ENCODE assay signal across 22 cellular contexts in genomic region chr16:74271879-74272278, GRCh38.
"Had no signal": no experiment of that assay in that cellular context is flagged by ENCODE, and none has a peak within 500 bp of the region (broad histone marks: within the 10 kb centered on the region; RNA-seq: fewer than 3 reads in every experiment).

No MANE protein-coding gene starts in this region.

- H3K4me3 ChIP-seq: esophagus muscularis mucosa, left lung, spleen, testis, upper lobe of left lung had no signal

- H3K36me3 Mint-ChIP-seq: activated naive CD4-positive, alpha-beta T cell treated with anti-CD3 and anti-CD28 coated beads, Interleukin-2, amount 10 ng/mL, durations not matched to agents 7 days and 5 days had no signal

- DNase-seq: activated CD4-positive, alpha-beta memory T cell treated with anti-CD3 and anti-CD28 coated beads, Interleukin-2, amount 10 ng/mL, durations not matched to agents 7 days and 5 days; activated CD4-positive, alpha-beta T cell treated with anti-CD3 and anti-CD28 coated beads for 48 hours; activated CD4-positive, CD25-positive, alpha-beta regulatory T cell; activated effector memory CD4-positive, alpha-beta T cell treated with Interleukin-2 at 50 U/mL for 16 hours; activated naive CD4-positive, alpha-beta T cell treated with anti-CD3 and anti-CD28 coated beads, Interleukin-2, amount 10 ng/mL, durations not matched to agents 7 days and 5 days; activated naive CD8-positive, alpha-beta T cell treated with anti-CD3 and anti-CD28 coated beads, Interleukin-2, amount 50 U/mL, for 24 hours; activated T-cell treated with anti-CD3 and anti-CD28 coated beads, Interleukin-2, amount 50 U/mL, for 1 hour; aorta; cerebellar nuclear complex; effector CD4-positive, alpha-beta T cell; hippocampal formation; left lung; midbrain; nucleus accumbens; spleen; stimulated activated CD4-positive, alpha-beta T cell treated with anti-CD3 and anti-CD28 coated beads, Interleukin-4, amount 100 ng/mL, for 4 hours; T-cell; testis; upper lobe of left lung had no signal

- H3K4me1 Mint-ChIP-seq: activated CD4-positive, alpha-beta memory T cell treated with anti-CD3 and anti-CD28 coated beads, Interleukin-2, amount 10 ng/mL, durations not matched to agents 7 days and 5 days; activated naive CD4-positive, alpha-beta T cell treated with anti-CD3 and anti-CD28 coated beads, Interleukin-2, amount 10 ng/mL, durations not matched to agents 7 days and 5 days; activated naive CD8-positive, alpha-beta T cell treated with anti-CD3 and anti-CD28 coated beads, Interleukin-2, amount 50 U/mL, for 24 hours; stimulated activated memory B cell treated with anti-CD40 and anti-IgM and Interleukin-4, amounts not matched to agents 10 μg/mL and 1 μg/mL and 100 μg/mL, for 72 hours; T-cell had no signal

- H3K4me3 Mint-ChIP-seq: activated CD4-positive, alpha-beta memory T cell treated with anti-CD3 and anti-CD28 coated beads, Interleukin-2, amount 10 ng/mL, durations not matched to agents 7 days and 5 days; activated naive CD4-positive, alpha-beta T cell treated with anti-CD3 and anti-CD28 coated beads, Interleukin-2, amount 10 ng/mL, durations not matched to agents 7 days and 5 days; activated naive CD8-positive, alpha-beta T cell treated with anti-CD3 and anti-CD28 coated beads, Interleukin-2, amount 50 U/mL, for 24 hours; nephron; stimulated activated memory B cell treated with anti-CD40 and anti-IgM and Interleukin-4, amounts not matched to agents 10 μg/mL and 1 μg/mL and 100 μg/mL, for 72 hours; T-cell had no signal

- H3K9me3 Mint-ChIP-seq: activated CD4-positive, alpha-beta memory T cell treated with anti-CD3 and anti-CD28 coated beads, Interleukin-2, amount 10 ng/mL, durations not matched to agents 7 days and 5 days; activated naive CD4-positive, alpha-beta T cell treated with anti-CD3 and anti-CD28 coated beads, Interleukin-2, amount 10 ng/mL, durations not matched to agents 7 days and 5 days; activated naive CD8-positive, alpha-beta T cell treated with anti-CD3 and anti-CD28 coated beads, Interleukin-2, amount 50 U/mL, for 24 hours had no signal

- H3K27ac Mint-ChIP-seq: activated CD4-positive, alpha-beta memory T cell treated with anti-CD3 and anti-CD28 coated beads, Interleukin-2, amount 10 ng/mL, durations not matched to agents 7 days and 5 days; activated naive CD4-positive, alpha-beta T cell treated with anti-CD3 and anti-CD28 coated beads, Interleukin-2, amount 10 ng/mL, durations not matched to agents 7 days and 5 days; activated naive CD8-positive, alpha-beta T cell treated with anti-CD3 and anti-CD28 coated beads, Interleukin-2, amount 50 U/mL, for 24 hours; nephron; stimulated activated memory B cell treated with anti-CD40 and anti-IgM and Interleukin-4, amounts not matched to agents 10 μg/mL and 1 μg/mL and 100 μg/mL, for 72 hours; T-cell had no signal

- ATAC-seq: activated naive CD8-positive, alpha-beta T cell treated with anti-CD3 and anti-CD28 coated beads, Interleukin-2, amount 50 U/mL, for 24 hours; left lung; stimulated activated memory B cell treated with anti-CD40 and anti-IgM and Interleukin-4, amounts not matched to agents 10 μg/mL and 1 μg/mL and 100 μg/mL, for 72 hours; T-cell had no signal
